Comparison of ENCODE assay signal across 1 cellular context in genomic region chr16:68022728-68023537, GRCh38.
TF ChIP-seq lines count a peak whose summit lies in the region.

Gene DDX28, minus strand, starts transcription at chr16:68023232. Its CDS starts 30 bp downstream, at chr16:68023202.
Gene DUS2, plus strand, starts transcription at chr16:68023284. Its CDS starts 14,740 bp downstream, at chr16:68038024.

TF ChIP-seq in HepG2, 621 proteins besides CTCF, POLR2A, EP300 and RAD21 (continued from another document and continues in another):
- TF ChIP-seq NFAT5 (CRISPR knock-in tag; IDR thresholded peaks at IDR 0.05) (0 out of 2 replicates have a peak, but pooled peaks have one; percentile 19), ZMAT5 (CRISPR knock-in tag; IDR thresholded peaks at IDR 0.05; ENCODE audit: borderline replicate concordance, low read depth) (no peak), KDM5A (IDR thresholded peaks at IDR 0.05; ENCODE audit: borderline replicate concordance, low read length) (peak; percentile 100), HDAC2 (CRISPR knock-in tag; IDR thresholded peaks at IDR 0.05) (peak; percentile 99), ZNF800 (CRISPR knock-in tag; IDR thresholded peaks at IDR 0.05) (peak; percentile 78), ZFP62 (CRISPR knock-in tag; IDR thresholded peaks at IDR 0.05) (no peak; the same call in 1 of the 2 replicates), DPF2 (CRISPR knock-in tag; IDR thresholded peaks at IDR 0.05; ENCODE audit: borderline replicate concordance, low read depth) (no peak; the same call in 1 of the 2 replicates), REL (CRISPR knock-in tag; conservative IDR thresholded peaks at IDR 0.05) (peak; percentile 67; the same call in 1 of the 2 replicates), PREB (CRISPR knock-in tag; IDR thresholded peaks at IDR 0.05) (0 out of 2 replicates have a peak, but pooled peaks have one; percentile 63), ARNT (IDR thresholded peaks at IDR 0.05) (no peak), ZNF253 (CRISPR knock-in tag; IDR thresholded peaks at IDR 0.05; ENCODE audit: borderline replicate concordance) (peak; percentile 86), HDAC6 (IDR thresholded peaks at IDR 0.05; ENCODE audit: low read depth, low read length) (no peak), FOXM1 (CRISPR knock-in tag; IDR thresholded peaks at IDR 0.05) (0 out of 2 replicates have a peak, but pooled peaks have one; percentile 29), SP140L (CRISPR knock-in tag; IDR thresholded peaks at IDR 0.05; ENCODE audit: borderline replicate concordance) (0 out of 2 replicates have a peak, but pooled peaks have one; percentile 14), SYNCRIP (IDR thresholded peaks at IDR 0.05; ENCODE audit: insufficient read depth, low read depth, low read length) (no peak), ZNF879 (CRISPR knock-in tag; IDR thresholded peaks at IDR 0.05) (no peak), FOXP4 (CRISPR knock-in tag; IDR thresholded peaks at IDR 0.05) (peak; percentile 76), TP53 (CRISPR knock-in tag; conservative IDR thresholded peaks at IDR 0.05) (peak; percentile 81), ZSCAN25 (CRISPR knock-in tag; IDR thresholded peaks at IDR 0.05) (peak; percentile 75), ZFAT (CRISPR knock-in tag; conservative IDR thresholded peaks at IDR 0.05) (no peak; the same call in 1 of the 2 replicates), GMEB1 (CRISPR knock-in tag; IDR thresholded peaks at IDR 0.05; ENCODE audit: borderline replicate concordance) (peak; percentile 94), ZNF691 (CRISPR knock-in tag; IDR thresholded peaks at IDR 0.05; ENCODE audit: borderline replicate concordance, low read depth) (peak; percentile 96; the same call in 1 of the 2 replicates), ZNF280D (CRISPR knock-in tag; IDR thresholded peaks at IDR 0.05) (peak; percentile 94), ZNF598 (CRISPR knock-in tag; IDR thresholded peaks at IDR 0.05; ENCODE audit: borderline replicate concordance) (no peak), ZNF530 (CRISPR knock-in tag; IDR thresholded peaks at IDR 0.05; ENCODE audit: low read depth) (peak; percentile 44; the same call in 1 of the 2 replicates), AFF4 (CRISPR knock-in tag; IDR thresholded peaks at IDR 0.05) (no peak), HNF4G (IDR thresholded peaks at IDR 0.05; ENCODE audit: borderline replicate concordance, low read depth, low read length) (peak; percentile 62; the same call in 1 of the 2 replicates), HNF4G (CRISPR knock-in tag; IDR thresholded peaks at IDR 0.05; ENCODE audit: borderline replicate concordance, low read depth) (peak; percentile 64), TFDP1 (CRISPR knock-in tag; IDR thresholded peaks at IDR 0.05; ENCODE audit: borderline replicate concordance) (peak; percentile 88; the same call in 1 of the 2 replicates), SNAI1 (CRISPR knock-in tag; IDR thresholded peaks at IDR 0.05; ENCODE audit: borderline replicate concordance) (no peak), DNMT1 (CRISPR knock-in tag; IDR thresholded peaks at IDR 0.05) (peak; percentile 75; the same call in 1 of the 2 replicates), ZNF136 (CRISPR knock-in tag; IDR thresholded peaks at IDR 0.05; ENCODE audit: low read depth) (no peak), ZNF644 (CRISPR knock-in tag; IDR thresholded peaks at IDR 0.05; ENCODE audit: low read depth) (no peak), SRSF1 (optimal IDR thresholded peaks at IDR 0.05; ENCODE audit: low read depth, low read length) (no peak), HHEX (CRISPR knock-in tag; IDR thresholded peaks at IDR 0.05) (0 out of 2 replicates have a peak, but pooled peaks have one; percentile 16)
